In the genomic region with DNA sequence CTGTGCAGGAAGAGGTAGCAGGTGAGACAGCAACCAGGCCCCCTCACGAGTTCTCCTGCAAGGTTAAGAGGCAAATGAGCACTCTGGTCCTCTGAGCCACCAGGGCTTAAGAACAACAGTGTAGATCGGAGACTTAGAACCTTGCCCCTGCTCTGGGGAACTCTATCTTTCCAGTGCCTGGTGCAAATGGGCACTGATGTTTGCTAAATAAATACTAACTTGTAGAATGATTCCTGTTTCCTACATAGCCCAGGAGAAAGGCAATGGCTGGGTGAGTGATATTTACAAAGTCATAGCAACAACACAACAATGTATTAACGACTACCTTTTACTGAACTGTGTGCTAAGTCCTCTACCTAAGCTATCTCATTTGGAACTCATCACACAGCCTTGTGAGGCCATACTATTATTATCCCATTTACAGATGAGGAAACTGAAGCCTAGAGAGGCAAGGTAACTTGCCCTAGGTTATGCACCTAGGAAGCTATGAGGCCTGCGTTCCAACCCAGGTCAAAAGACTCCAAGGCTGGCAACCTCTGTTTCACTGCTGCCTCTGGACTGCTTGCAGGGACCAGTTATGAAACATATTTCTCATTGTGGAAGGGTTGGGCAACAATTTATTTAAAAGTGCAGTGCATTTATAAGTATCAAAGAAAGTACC, we compare ENCODE assay signal across 18 cellular contexts. TPM values are rescaled to one million over a fixed set of nuclear protein-coding genes. Genes with fewer than 3 reads are reported as not detected.
DNase-seq lines count a peak whose midpoint lies in the region; ATAC-seq and TF ChIP-seq lines count a peak whose summit lies in the region.
"Had no signal": no experiment of that assay in that cellular context is flagged by ENCODE, and none has a peak within 500 bp of the region (broad histone marks: within the 10 kb centered on the region; RNA-seq: fewer than 3 reads in every experiment).

No MANE protein-coding gene starts in this region.

- TF ChIP-seq CTCF in HFFc6 (IDR thresholded peaks at IDR 0.05) (no peak), osteoblast (IDR thresholded peaks at IDR 0.05; ENCODE audit: extremely low read depth, low read depth, low read length) (no peak), prostate gland (IDR thresholded peaks at IDR 0.05) (no peak), OCI-LY7 (conservative IDR thresholded peaks at IDR 0.05; ENCODE audit: low read length) (no peak)

- POLR2A ChIA-PET in OCI-LY7 (lab: Charles Lee), result interaction anchor here (0.6 kb wide), 1 partner anchor 30 kb away, joined by 3 read pairs; no protein-coding TSS in a partner anchor

- H3K4me2 ChIP-seq in osteoblast (ENCODE audit: insufficient read depth, low read length), result peak overlapping the region; percentile 70
- no peak overlapping the region for H3K4me2 ChIP-seq in OCI-LY7 (ENCODE audit: low read length)

- H4K20me1 ChIP-seq in osteoblast (ENCODE audit: insufficient read depth, low read length) (peaks cover 57% of the 10 kb centered on the region), OCI-LY7 (ENCODE audit: insufficient read depth, low read length) (no peaks in the 10 kb centered on the region)

- no peaks in the 10 kb centered on the region for H3K36me3 ChIP-seq in duodenal mucosa (ENCODE audit: control insufficient read depth in 1 of 2, insufficient read depth in 2 of 2, low read length in 2 of 2)
- peaks cover 17% of the 10 kb centered on the region for H3K36me3 ChIP-seq in osteoblast (ENCODE audit: insufficient read depth, low read length)
- no peaks in the 10 kb centered on the region for H3K36me3 ChIP-seq in prostate gland
- no peaks in the 10 kb centered on the region for H3K36me3 ChIP-seq in OCI-LY7 (ENCODE audit: insufficient read depth, low read length)
- H3K36me3 ChIP-seq: BE2C, gastrocnemius medialis had no signal

- BruUV-seq in OCI-LY7 (replicated peaks; lab: Mats Ljungman, UMichigan), result no TSS peak

- TF ChIP-seq POLR2A in prostate gland (IDR thresholded peaks at IDR 0.05), result no peak

- intact Hi-C loops in prostate gland (cut with DNase I), result no loop called here
- intact Hi-C loops in OCI-LY7 (cut with micrococcal nuclease; ENCODE audit: unreplicated experiment), result no loop called here

- peaks cover 59% of the 10 kb centered on the region for H3K36me3 Mint-ChIP-seq in HFFc6 (ENCODE audit: low read depth)

- H3K27ac Mint-ChIP-seq in HFFc6, result peak overlapping the region; percentile 21

- CTCF ChIA-PET in OCI-LY7 (lab: Charles Lee; ENCODE audit: unreplicated experiment), result no interaction called here

- H3K79me2 ChIP-seq in osteoblast (ENCODE audit: insufficient read depth, low read length) (peaks cover 100% of the 10 kb centered on the region), OCI-LY7 (ENCODE audit: insufficient read depth, low read depth, low read length) (no peaks in the 10 kb centered on the region)

- H3K4me1 ChIP-seq in duodenal mucosa (ENCODE audit: control insufficient read depth in 1 of 2, insufficient read depth in 2 of 2, low read length in 2 of 2) (peaks cover 35 to 41% of the 10 kb centered on the region in 2 donors), osteoblast (ENCODE audit: insufficient read depth, low read length) (peaks cover 39% of the 10 kb centered on the region), prostate gland (replicated peaks) (peaks cover 5% of the 10 kb centered on the region), OCI-LY7 (ENCODE audit: insufficient read depth, low read length, poor library complexity, severe bottlenecking) (no peaks in the 10 kb centered on the region)
- H3K4me1 ChIP-seq: BE2C had no signal

- peaks cover 0 to 9% of the 10 kb centered on the region in 2 donors for H3K27me3 ChIP-seq in duodenal mucosa (ENCODE audit: control insufficient read depth in 1 of 2, insufficient read depth in 2 of 2, low read length in 2 of 2)
- no peaks in the 10 kb centered on the region for H3K27me3 ChIP-seq in osteoblast (ENCODE audit: insufficient read depth, low read length)
- H3K27me3 ChIP-seq in prostate gland (replicated peaks; ENCODE audit: insufficient read depth), result no peaks in the 10 kb centered on the region
- H3K27me3 ChIP-seq: gastrocnemius medialis had no signal

- ATAC-seq in HG02884 (IDR thresholded peaks at IDR 0.05; ENCODE audit: unreplicated experiment), result no peak
- ATAC-seq: gastrocnemius medialis, GM12878 had no signal

- H3K27ac ChIP-seq in duodenal mucosa (ENCODE audit: low read depth, low read length) (no peak overlapping the region), osteoblast (ENCODE audit: low read depth, low read length) (peak overlapping the region; percentile 15), prostate gland (peak overlapping the region in 1 of 2 donors; percentile 28), OCI-LY7 (ENCODE audit: low read depth, low read length, poor library complexity, severe bottlenecking) (no peak overlapping the region)
- H3K27ac ChIP-seq: gastrocnemius medialis had no signal

- H2AFZ ChIP-seq in osteoblast (ENCODE audit: low read length) (no peak overlapping the region), OCI-LY7 (ENCODE audit: low read length) (no peak overlapping the region)

- H3K9me3 ChIP-seq in duodenal mucosa (ENCODE audit: control insufficient read depth in 1 of 2, low read length in 2 of 2), result no peaks in the 10 kb centered on the region
- H3K9me3 ChIP-seq in osteoblast (ENCODE audit: low read depth, low read length), result no peaks in the 10 kb centered on the region
- no peaks in the 10 kb centered on the region for H3K9me3 ChIP-seq in prostate gland
- no peaks in the 10 kb centered on the region for H3K9me3 ChIP-seq in OCI-LY7 (ENCODE audit: low read length)
- H3K9me3 ChIP-seq: BE2C, gastrocnemius medialis had no signal

- H3K4me3 ChIP-seq in duodenal mucosa (ENCODE audit: low read depth in 1 of 2, low read length in 2 of 2) (peak overlapping the region; percentile 41 to 43), osteoblast (ENCODE audit: insufficient read depth, low read length) (no peak overlapping the region), prostate gland (no peak overlapping the region), OCI-LY7 (ENCODE audit: low read depth, low read length, poor library complexity, severe bottlenecking) (no peak overlapping the region)
- H3K4me3 ChIP-seq: gastrocnemius medialis, GM12878 had no signal

- peak overlapping the region; percentile 98; the same call in 1 of the 2 replicates for H3K4me3 Mint-ChIP-seq in HFFc6

- peaks cover 13% of the 10 kb centered on the region; the same call in 1 of the 2 replicates for H3K9me3 Mint-ChIP-seq in HFFc6

- peak; percentile 36 for DNase-seq in COLO668 (lab: John Stamatoyannopoulos, UW; ENCODE audit: unreplicated experiment)
- DNase-seq in HFFc6, result no peak
- DNase-seq in osteoblast (ENCODE audit: insufficient read length, low spot score, missing footprints), result no peak
- no peak for DNase-seq in prostate gland (ENCODE audit: low spot score)
- no peak for DNase-seq in OCI-LY7 (ENCODE audit: low spot score)
- DNase-seq: activated gamma-delta T cell treated with Interleukin-2 at 50 U/mL for 16 hours; BE2C; central memory CD4-positive, alpha-beta T cell; erythroblast; gastrocnemius medialis; midbrain; NCI-H1694 treated with DMSO at 0.1 percent for 48 hours; NCI-H446 treated with DMSO at 0.1 percent for 48 hours; SHP77 treated with DMSO at 0.1 percent for 48 hours had no signal

- H3K9me2 ChIP-seq in OCI-LY7 (ENCODE audit: insufficient read depth, low read length), result no peaks in the 10 kb centered on the region

- 83% methylated on average over 4 of the region's 4 CpGs for whole genome bisulfite sequencing in prostate gland

- peak overlapping the region in 1 of 2 donors; percentile 6 for H3K9ac ChIP-seq in duodenal mucosa (ENCODE audit: low read depth in 1 of 2, low read length in 2 of 2)

- peaks cover 71% of the 10 kb centered on the region for H3K4me1 Mint-ChIP-seq in HFFc6 (ENCODE audit: low read depth)

- H3K27me3 Mint-ChIP-seq in HFFc6 (ENCODE audit: insufficient read depth), result 0 out of 2 replicates have a peak, but pooled peaks cover 2% of the 10 kb centered on the region

RNA-seq across cellular contexts. Expression of gene ATP8B1, which starts 4.3 kb away (rescaled TPM):
- total RNA-seq in HFFc6 (2021; fragmentation: NEBNext Ultra II Directional; extraction: Animal tissue kit (Norgen Biotek cat#: 25700)), result 100 to 1,000 TPM in 3 of 6 experiments, 10 to 100 TPM in 3; 78.8 to 115 (median 94.6) TPM
- total RNA-seq in osteoblast, result 41.5 and 46.7 TPM in 2 replicates
- 100 to 1,000 TPM in 1 of 2 donors, 10 to 100 TPM in 1; 33.5 to 103 TPM for total RNA-seq in prostate gland
- total RNA-seq in OCI-LY7 (2014; rRNA removed; shearing (Covaris generic)), result not detected in 2 replicates
- not detected in 2 replicates for total RNA-seq in OCI-LY7 (2022)
- total RNA-seq: T-helper 1 cell treated with Interleukin-12 subunit alpha and Interleukin-12 subunit beta and Interleukin-4 antibody, amounts not matched to agents 30 ng/mL and 1 ng/mL, for 36 hours had no signal

Comparison
In these comparisons a context has a peak if more than half of its experiments do, and no peak if none do; other contexts are left out.
1. H3K4me3 ChIP-seq: peak in duodenal mucosa (2 of 2); none in osteoblast (single experiment), prostate gland (0 of 2) and OCI-LY7 (single experiment).
2. RNA of gene ATP8B1, which starts 4.3 kb away (total RNA-seq): 33.5 to 103 TPM in prostate gland, 78.8 to 115 TPM in HFFc6 and 41.5 to 46.7 TPM in osteoblast; not detected in OCI-LY7; every median in the first group is over 10 times any median in the second.